In genomic region chr9:77901038-77901437, GRCh38 we compare ENCODE assay signal across 31 cellular contexts.
"Had no signal": no experiment of that assay in that cellular context is flagged by ENCODE, and none has a peak within 500 bp of the region (broad histone marks: within the 10 kb centered on the region; RNA-seq: fewer than 3 reads in every experiment).

No MANE protein-coding gene starts in this region.

- H3K4me3 ChIP-seq: gastrocnemius medialis, right atrium auricular region, smooth muscle cell, thyroid gland, upper lobe of right lung had no signal

- DNase-seq: activated CD4-positive, alpha-beta T cell treated with anti-CD3 and anti-CD28 coated beads for 48 hours; activated CD4-positive, alpha-beta T cell treated with anti-CD3 and anti-CD28 coated beads, Interleukin-2, amount 50 U/mL, for 48 hours; activated CD8-positive, alpha-beta memory T cell treated with anti-CD3 and anti-CD28 coated beads for 24 hours; activated CD8-positive, alpha-beta memory T cell treated with anti-CD3 and anti-CD28 coated beads, Interleukin-2, amount 50 U/mL, for 4 hours; activated naive CD4-positive, alpha-beta T cell; activated T-cell treated with anti-CD3 and anti-CD28 coated beads, Interleukin-2, amount 50 U/mL, for 24 hours; effector CD8-positive, alpha-beta T cell; erythroblast; gastrocnemius medialis; hippocampal formation; left cardiac atrium; left ventricle myocardium superior; mammary epithelial cell; midbrain; naive thymus-derived CD4-positive, alpha-beta T cell; occipital lobe; stimulated activated CD4-positive, alpha-beta T cell treated with anti-CD3 and anti-CD28 coated beads, Interleukin-1b, Interleukin-23, amount 100 ng/mL, for 48 hours; stimulated activated CD4-positive, alpha-beta T cell treated with anti-CD3 and anti-CD28 coated beads, Interleukin-4, amount 100 ng/mL, for 4 hours; stimulated activated CD8-positive, alpha-beta memory T cell treated with anti-CD3 and anti-CD28 coated beads, Interleukin-4, amount 100 ng/mL, for 48 hours; stimulated activated naive CD8-positive, alpha-beta T cell treated with anti-CD3 and anti-CD28 coated beads, Interleukin-15, amount 100 ng/mL, for 72 hours; thyroid gland; upper lobe of right lung had no signal

- H3K9me3 Mint-ChIP-seq: activated T-cell treated with anti-CD3 and anti-CD28 coated beads, Interleukin-2, amount 50 U/mL, for 24 hours; activated T-helper 2 cell treated with anti-CD3 and anti-CD28 coated beads, Interferon-gamma antibody, Interleukin-2, Interleukin-4, amounts not matched to agents 10 μg/mL and 5 μg/mL and 100 μg/mL, durations not matched to agents 14 hours and 24 hours and 36 hours; naive thymus-derived CD4-positive, alpha-beta T cell; stimulated activated memory B cell treated with anti-CD40 and anti-IgM and Interleukin-4, amounts not matched to agents 10 μg/mL and 1 μg/mL and 100 μg/mL, for 72 hours; stimulated activated naive CD8-positive, alpha-beta T cell treated with anti-CD3 and anti-CD28 coated beads, Interleukin-15, amount 100 ng/mL, for 72 hours had no signal

- H3K27me3 Mint-ChIP-seq: activated T-cell treated with anti-CD3 and anti-CD28 coated beads, Interleukin-2, amount 50 U/mL, for 24 hours; naive thymus-derived CD4-positive, alpha-beta T cell; stimulated activated naive CD8-positive, alpha-beta T cell treated with anti-CD3 and anti-CD28 coated beads, Interleukin-15, amount 100 ng/mL, for 72 hours had no signal

- H3K36me3 ChIP-seq: gastrocnemius medialis, right atrium auricular region, thyroid gland, upper lobe of right lung had no signal

- H3K27ac ChIP-seq: gastrocnemius medialis, parathyroid adenoma, right atrium auricular region, thyroid gland, upper lobe of right lung had no signal

- H3K4me1 Mint-ChIP-seq: stimulated activated memory B cell treated with anti-CD40 and anti-IgM and Interleukin-4, amounts not matched to agents 10 μg/mL and 1 μg/mL and 100 μg/mL, for 72 hours had no signal

- H3K27ac Mint-ChIP-seq: activated T-cell treated with anti-CD3 and anti-CD28 coated beads, Interleukin-2, amount 50 U/mL, for 24 hours; activated T-helper 2 cell treated with anti-CD3 and anti-CD28 coated beads, Interferon-gamma antibody, Interleukin-2, Interleukin-4, amounts not matched to agents 10 μg/mL and 5 μg/mL and 100 μg/mL, durations not matched to agents 14 hours and 24 hours and 36 hours; stimulated activated memory B cell treated with anti-CD40 and anti-IgM and Interleukin-4, amounts not matched to agents 10 μg/mL and 1 μg/mL and 100 μg/mL, for 72 hours had no signal

- H3K36me3 Mint-ChIP-seq: stimulated activated memory B cell treated with anti-CD40 and anti-IgM and Interleukin-4, amounts not matched to agents 10 μg/mL and 1 μg/mL and 100 μg/mL, for 72 hours had no signal

- H2AFZ ChIP-seq: parathyroid adenoma had no signal

- H3K9ac ChIP-seq: parathyroid adenoma had no signal

- H3K27me3 ChIP-seq: gastrocnemius medialis, right atrium auricular region, thyroid gland, upper lobe of right lung had no signal

- H3K4me3 Mint-ChIP-seq: activated T-cell treated with anti-CD3 and anti-CD28 coated beads, Interleukin-2, amount 50 U/mL, for 24 hours; naive thymus-derived CD4-positive, alpha-beta T cell; stimulated activated memory B cell treated with anti-CD40 and anti-IgM and Interleukin-4, amounts not matched to agents 10 μg/mL and 1 μg/mL and 100 μg/mL, for 72 hours; stimulated activated naive CD8-positive, alpha-beta T cell treated with anti-CD3 and anti-CD28 coated beads, Interleukin-15, amount 100 ng/mL, for 72 hours had no signal

- ATAC-seq: activated CD4-positive, CD25-positive, alpha-beta regulatory T cell treated with anti-CD3 and anti-CD28 coated beads, Interleukin-2, amount 50 U/mL, for 24 hours; activated naive CD4-positive, alpha-beta T cell treated with anti-CD3 and anti-CD28 coated beads, Interleukin-2, amount 50 U/mL, for 72 hours; gastrocnemius medialis; left cardiac atrium; left ventricle myocardium superior; naive thymus-derived CD4-positive, alpha-beta T cell; stimulated activated memory B cell treated with anti-CD40 and anti-IgM and Interleukin-4, amounts not matched to agents 10 μg/mL and 1 μg/mL and 100 μg/mL, for 72 hours; stimulated activated naive CD8-positive, alpha-beta T cell treated with anti-CD3 and anti-CD28 coated beads, Interleukin-15, amount 100 ng/mL, for 72 hours; upper lobe of right lung had no signal

- H3K9me3 ChIP-seq: gastrocnemius medialis, right atrium auricular region, thyroid gland, upper lobe of right lung had no signal

- FAIRE-seq: colon, keratinocyte had no signal

- H3K4me1 ChIP-seq: parathyroid adenoma had no signal
